In genomic region chr1:209784276-209785169, GRCh38 we compare ENCODE assay signal across 8 cellular contexts. TPM values are rescaled to one million over a fixed set of nuclear protein-coding genes. Genes with fewer than 3 reads are reported as not detected.
DNase-seq lines count a peak whose midpoint lies in the region; ATAC-seq and TF ChIP-seq lines count a peak whose summit lies in the region.

Gene C1orf74 (minus strand): TSS chr1:209784559. CDS start chr1:209783634, 925 bp downstream.

- H3K4me1 Mint-ChIP-seq in activated B cell treated with CpG ODN at 0.5 μM for 24 hours = peaks cover 20% of the 10 kb centered on the region
- H3K4me1 Mint-ChIP-seq in immature natural killer cell = peaks cover 31 to 37% of the 10 kb centered on the region in 2 donors

- H3K27me3 Mint-ChIP-seq in activated B cell treated with CpG ODN at 0.5 μM for 24 hours = peaks cover 10% of the 10 kb centered on the region
- H3K27me3 Mint-ChIP-seq in immature natural killer cell (ENCODE audit: low read depth in 3 of 3) = peaks cover 10 to 12% (median 11%) of the 10 kb centered on the region in 3 donors

- DNase-seq in AG09309 (ENCODE audit: low read depth) (peak; percentile 84), NCI-H226 (peak; percentile 96), activated B cell treated with CpG ODN at 0.5 μM for 24 hours (peak; percentile 99), immature natural killer cell (peak; percentile 99), smooth muscle cell (lab: John Stamatoyannopoulos, UW; ENCODE audit: unreplicated experiment) (peak; percentile 95)
- peak; percentile 98 for DNase-seq in central memory CD4-positive, alpha-beta T cell

- intact Hi-C loops in activated B cell treated with CpG ODN at 0.5 μM for 24 hours (cut with micrococcal nuclease) = loop anchor here (1.0 to 10.0 kb wide), 6 partner anchors 16 to 1543 kb away; partner anchors contain the start of genes IRF6, RCOR3, TRAF5 and UTP25

- ATAC-seq in GM19023 (IDR thresholded peaks at IDR 0.05; ENCODE audit: unreplicated experiment) = peak; percentile 99
- peak; percentile 99 for ATAC-seq in HG03196 (IDR thresholded peaks at IDR 0.05; ENCODE audit: unreplicated experiment)
- ATAC-seq in activated B cell treated with CpG ODN at 0.5 μM for 24 hours (ENCODE audit: low read depth) = peak; percentile 98

- H3K9ac ChIP-seq in smooth muscle cell (ENCODE audit: low read depth) = peak within 1 kb of the TSS; percentile 86

- H3K27me3 ChIP-seq in smooth muscle cell (ENCODE audit: low read depth) = no peaks in the 10 kb centered on the region

- no peaks in the 10 kb centered on the region for H4K20me1 ChIP-seq in smooth muscle cell (ENCODE audit: low read depth)

- no peaks in the 10 kb centered on the region for H3K36me3 ChIP-seq in smooth muscle cell (ENCODE audit: low read depth)

- peak within 1 kb of the TSS; percentile 93 for H3K4me2 ChIP-seq in smooth muscle cell

- peak within 1 kb of the TSS; percentile 84 for H3K4me3 ChIP-seq in AG09309 (ENCODE audit: control insufficient read depth, low read depth, low read length)
- H3K4me3 ChIP-seq in smooth muscle cell = peak within 1 kb of the TSS; percentile 87

- TF ChIP-seq CTCF in AG09309 (IDR thresholded peaks at IDR 0.05; ENCODE audit: control insufficient read depth, insufficient read depth, low read depth, low read length, missing control alignments) (no peak), activated B cell treated with CpG ODN at 0.5 μM for 24 hours (IDR thresholded peaks at IDR 0.05) (no peak), smooth muscle cell (IDR thresholded peaks at IDR 0.05; ENCODE audit: borderline replicate concordance, insufficient read depth, poor library complexity, severe bottlenecking) (no peak)

- H3K36me3 Mint-ChIP-seq in activated B cell treated with CpG ODN at 0.5 μM for 24 hours (ENCODE audit: low read depth) (peaks cover 36% of the 10 kb centered on the region), immature natural killer cell (peaks cover 23 to 38% (median 28%) of the 10 kb centered on the region in 3 donors)

- POLR2A ChIA-PET in activated B cell treated with CpG ODN at 0.5 μM for 24 hours (lab: Charles Lee) = interaction anchor here (0.7 to 3.5 kb wide), 10 partner anchors 10 to 1540 kb away, joined by 3 to 50 read pairs (median 8); partner anchors contain the start of genes HHAT, TRAF3IP3 and UTP25

- H3K9me3 Mint-ChIP-seq in activated B cell treated with CpG ODN at 0.5 μM for 24 hours (peaks cover 3% of the 10 kb centered on the region), immature natural killer cell (no peaks in the 10 kb centered on the region)

- H3K4me1 ChIP-seq in smooth muscle cell (ENCODE audit: low read depth) = peaks cover 6% of the 10 kb centered on the region

- CTCF ChIA-PET in activated B cell treated with CpG ODN at 0.5 μM for 24 hours (lab: Charles Lee) = interaction anchor here (0.9 to 1.6 kb wide), 4 partner anchors 15 to 38 kb away, joined by 3 to 5 read pairs (median 4); partner anchors contain the start of gene TRAF3IP3

- 5% methylated on average over 47 of the region's 47 CpGs for WGBS in smooth muscle cell (ENCODE audit: low lambda C conversion rate)

- peak within 1 kb of the TSS; percentile 99 for H3K4me3 Mint-ChIP-seq in activated B cell treated with CpG ODN at 0.5 μM for 24 hours
- peak within 1 kb of the TSS; percentile 89 to 98 (median 94) for H3K4me3 Mint-ChIP-seq in immature natural killer cell

- peak within 1 kb of the TSS; percentile 84 for H3K27ac ChIP-seq in smooth muscle cell (ENCODE audit: low read depth)

- H3F3A ChIP-seq in smooth muscle cell (ENCODE audit: low read depth) = peaks cover 6% of the 10 kb centered on the region

- H3K27ac Mint-ChIP-seq in activated B cell treated with CpG ODN at 0.5 μM for 24 hours (peak within 1 kb of the TSS; percentile 98), immature natural killer cell (peak within 1 kb of the TSS; percentile 95 to 100 (median 96))

- H3K79me2 ChIP-seq in smooth muscle cell (ENCODE audit: low read depth) = no peaks in the 10 kb centered on the region

- H3K9me3 ChIP-seq in smooth muscle cell (replicated peaks; ENCODE audit: low read depth) = no peaks in the 10 kb centered on the region

- H2AFZ ChIP-seq in smooth muscle cell (ENCODE audit: low read depth) = peak within 1 kb of the TSS; percentile 97

RNA-seq across cellular contexts. Expression of gene C1orf74, which starts in this region (rescaled TPM):
- total RNA-seq in activated B cell treated with CpG ODN at 0.5 μM for 24 hours = 3.7 TPM in 2 replicates
- under 1 TPM in 2 of 3 donors, not detected in 1; 0.18 to 0.84 TPM for polyA plus RNA-seq in immature natural killer cell
- total RNA-seq in smooth muscle cell = 5.0 and 10.6 TPM in 2 replicates
- polyA plus RNA-seq in smooth muscle cell = 1.0 and 3.8 TPM in 2 replicates

Comparison
In these comparisons a context has a peak if more than half of its experiments do, and no peak if none do; other contexts are left out.
1. Peak in every context shown above with its lines: DNase-seq, ATAC-seq, H3K4me3 ChIP-seq and H3K27ac ChIP-seq.
2. Peak in DNase-seq in immature natural killer cell; RNA of the gene not detected or under 1 TPM.